ENCODE assay signal across 8 cellular contexts in the genomic region with DNA sequence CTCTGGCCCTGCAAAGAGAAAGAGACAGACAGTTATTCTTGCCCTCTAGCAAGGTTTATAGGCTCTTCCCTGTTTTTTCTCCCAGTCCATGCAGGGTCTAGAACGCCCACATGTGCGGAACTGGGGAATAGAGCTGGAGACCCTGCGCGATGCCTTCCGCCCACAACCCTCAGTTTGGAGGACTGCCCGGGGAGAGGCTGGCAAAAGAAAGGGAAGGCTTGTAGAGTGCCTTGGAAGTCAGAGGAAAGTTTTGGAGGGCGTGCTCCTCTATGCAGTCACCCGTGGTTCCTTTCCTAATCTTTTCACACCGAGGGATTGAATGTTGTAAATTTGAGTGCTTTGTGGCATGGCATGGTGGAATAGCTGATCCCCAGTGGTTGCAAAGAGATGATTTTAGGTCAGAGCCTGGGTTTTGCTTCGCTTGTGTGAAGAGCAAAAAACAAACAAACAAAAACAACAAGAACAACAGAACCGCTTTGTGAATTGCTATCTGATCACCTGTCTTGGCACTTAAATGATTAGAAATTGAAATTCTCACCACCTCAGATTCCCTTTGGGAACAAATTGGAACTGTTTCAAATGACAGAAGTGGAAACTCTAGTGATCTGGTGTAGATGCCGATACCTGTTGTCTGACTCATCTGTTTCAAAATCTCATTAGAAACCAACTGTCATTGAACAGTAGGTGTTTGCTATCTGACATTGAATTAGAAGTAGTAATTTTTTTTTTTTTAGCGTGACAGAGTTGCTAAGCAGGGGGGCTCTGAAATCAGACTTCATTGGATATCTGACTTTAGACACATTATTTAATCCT. TPM values are rescaled to one million over a fixed set of nuclear protein-coding genes. Genes with fewer than 3 reads are reported as not detected.
A peak's percentile ranks its signal among the peaks of the same experiment; 100 is the strongest.
DNase-seq lines count a peak whose midpoint lies in the region; ATAC-seq, FAIRE-seq and TF ChIP-seq lines count a peak whose summit lies in the region.

No MANE protein-coding gene starts in this region.

- TF ChIP-seq CTCF in H1 (IDR thresholded peaks at IDR 0.05; ENCODE audit: control extremely low read depth in 1 of 3, insufficient read depth in 1 of 3, low read depth in 1 of 3, low read length in 3 of 3) (no peak), mucosa of descending colon (IDR thresholded peaks at IDR 0.05) (no peak)

- no peaks in the 10 kb centered on the region for H3K36me3 ChIP-seq in BLaER1 treated with 17β-estradiol and CSF1 and Interleukin-3, amounts not matched to agents 10 nM and 100 nM
- H3K36me3 ChIP-seq in NT2/D1 (ENCODE audit: insufficient read depth, insufficient read length, low read length) = no peaks in the 10 kb centered on the region
- no peaks in the 10 kb centered on the region for H3K36me3 ChIP-seq in H1 (ENCODE audit: control insufficient read depth in 2 of 4, insufficient read depth in 4 of 4, low read length in 3 of 4)
- H3K36me3 ChIP-seq in mucosa of descending colon (ENCODE audit: low read depth) = no peaks in the 10 kb centered on the region

- H3K14ac ChIP-seq in H1 (ENCODE audit: insufficient read length) = no peak overlapping the region

- no peak for TF ChIP-seq RAD21 in H1 (IDR thresholded peaks at IDR 0.05 in 1 of 2, conservative IDR thresholded peaks at IDR 0.05 in 1 of 2; ENCODE audit: low read depth in 2 of 2, low read length in 2 of 2)

- CTCF ChIA-PET in H1 (lab: Charles Lee; ENCODE audit: partially characterized antibody) = interaction anchor here (0.9 to 2.3 kb wide), 5 partner anchors 19 to 420 kb away, joined by 3 to 8 read pairs (median 4); no protein-coding TSS in a partner anchor

- 23% methylated on average over 13 of the region's 13 CpGs; no CpG with 5 or more reads in 1 of the 2 experiments for WGBS in H1 (ENCODE audit: extremely low coverage in 1 of 2, insufficient coverage in 1 of 2, insufficient read length in 1 of 2, insufficient replicate concordance in 2 of 2, low coverage in 1 of 2, low lambda C conversion rate in 2 of 2, missing lambda C conversion rate in 1 of 2), 2 experiments

- H3K18ac ChIP-seq in H1 (ENCODE audit: extremely low read depth, low read length) = no peak overlapping the region

- H2BK12ac ChIP-seq in H1 (ENCODE audit: low read depth, low read length) = no peak overlapping the region

- peak overlapping the region; percentile 67 to 90 (median 78); a peak in 21 of 22 replicates for H3K9ac ChIP-seq in BLaER1 treated with 17β-estradiol and CSF1 and Interleukin-3, amounts not matched to agents 10 nM and 100 nM
- H3K9ac ChIP-seq in NT2/D1 (ENCODE audit: insufficient read length, low read depth) = peak overlapping the region; percentile 79
- H3K9ac ChIP-seq in H1 (replicated peaks in 1 of 4; ENCODE audit: extremely low read depth in 1 of 4, low read depth in 3 of 4, low read length in 3 of 4) = peak overlapping the region in 2 of 4 experiments; percentile 9 to 44; a peak in 3 of 7 replicates

- H3K4ac ChIP-seq in H1 (replicated peaks; ENCODE audit: insufficient read length, low read depth, low read length) = no peak overlapping the region

- H2BK120ac ChIP-seq in H1 (replicated peaks; ENCODE audit: low read depth, low read length) = no peak overlapping the region

- H3K79me1 ChIP-seq in H1 (ENCODE audit: low read depth, low read length) = no peaks in the 10 kb centered on the region; the same call in 1 of the 2 replicates

- H2BK5ac ChIP-seq in H1 (ENCODE audit: low read depth, low read length) = no peak overlapping the region

- peaks cover 13 to 20% (median 15%) of the 10 kb centered on the region in 11 experiments for H3K9me3 ChIP-seq in BLaER1 treated with 17β-estradiol and CSF1 and Interleukin-3, amounts not matched to agents 10 nM and 100 nM (replicated peaks in 1 of 11)
- no peaks in the 10 kb centered on the region for H3K9me3 ChIP-seq in NT2/D1 (ENCODE audit: insufficient read depth, low read length)
- no peaks in the 10 kb centered on the region for H3K9me3 ChIP-seq in H1 (ENCODE audit: insufficient read depth in 2 of 2, low read depth in 1 of 2, low read length in 1 of 2)
- H3K9me3 ChIP-seq in mucosa of descending colon = no peaks in the 10 kb centered on the region

- H3K23me2 ChIP-seq in H1 (ENCODE audit: low read depth, low read length) = peaks cover 12% of the 10 kb centered on the region

- H2BK20ac ChIP-seq in H1 (ENCODE audit: low read length) = no peak overlapping the region

- intact Hi-C loops in mucosa of descending colon (cut with DNase I, micrococcal nuclease) = no loop called here

- no peak for TF ChIP-seq EP300 in H1 (IDR thresholded peaks at IDR 0.05; ENCODE audit: borderline replicate concordance in 1 of 2, low read depth in 2 of 2, low read length in 2 of 2)

- peak; percentile 7 for ATAC-seq in GM21529 (IDR thresholded peaks at IDR 0.05; ENCODE audit: unreplicated experiment)
- peak; percentile 2 for ATAC-seq in mucosa of descending colon
- ATAC-seq in GM19463 (IDR thresholded peaks at IDR 0.05; ENCODE audit: unreplicated experiment) = no peak

- no peak for TF ChIP-seq POLR2A in H1 (IDR thresholded peaks at IDR 0.05; ENCODE audit: control extremely low read depth in 1 of 2, low read depth in 2 of 2, low read length in 2 of 2)

- peak overlapping the region in 6 of 11 experiments; percentile 54 to 86 (median 76); a peak in 11 of 22 replicates for H3K27ac ChIP-seq in BLaER1 treated with 17β-estradiol and CSF1 and Interleukin-3, amounts not matched to agents 10 nM and 100 nM
- no peak overlapping the region for H3K27ac ChIP-seq in H1 (ENCODE audit: low read depth, low read length)

- peaks cover 3 to 51% (median 10%) of the 10 kb centered on the region in 10 experiments; a peak in 15 of 20 replicates for H3K4me1 ChIP-seq in BLaER1 treated with 17β-estradiol and CSF1 and Interleukin-3, amounts not matched to agents 10 nM and 100 nM
- H3K4me1 ChIP-seq in NT2/D1 (ENCODE audit: insufficient read depth, insufficient read length) (no peaks in the 10 kb centered on the region), H1 (replicated peaks in 1 of 4; ENCODE audit: control insufficient read depth in 3 of 4, insufficient read depth in 4 of 4, low read length in 3 of 4) (peaks cover 0 to 3% (median 3%) of the 10 kb centered on the region in 4 experiments; a peak in 3 of 7 replicates), mucosa of descending colon (ENCODE audit: low read depth) (peaks cover 11% of the 10 kb centered on the region)

- DNase-seq in NT2/D1 (ENCODE audit: low read depth, low spot score) (no peak), H1 (ENCODE audit: low read depth in 1 of 2, low spot score in 2 of 2) (no peak), mucosa of descending colon (peak in 2 of 3 donors; percentile 27 to 53), dedifferentiated amniotic fluid mesenchymal stem cell (ENCODE audit: extremely low spot score) (no peak), retina (no peak)

- H4K91ac ChIP-seq in H1 (replicated peaks; ENCODE audit: insufficient read length, low read length) = no peak overlapping the region

- no peaks in the 10 kb centered on the region for H4K20me1 ChIP-seq in BLaER1 treated with 17β-estradiol and CSF1 and Interleukin-3, amounts not matched to agents 10 nM and 100 nM
- no peaks in the 10 kb centered on the region for H4K20me1 ChIP-seq in H1 (replicated peaks in 1 of 2; ENCODE audit: control insufficient read depth in 1 of 2, insufficient read depth in 2 of 2, low read length in 2 of 2)

- H2BK15ac ChIP-seq in H1 (ENCODE audit: low read length) = no peak overlapping the region

- H4K8ac ChIP-seq in H1 (ENCODE audit: extremely low read depth, insufficient read depth, low read length) = no peak overlapping the region

- H3K79me2 ChIP-seq in H1 (ENCODE audit: control insufficient read depth in 1 of 2, insufficient read depth in 2 of 2, low read length in 2 of 2) = peaks cover 0 to 12% of the 10 kb centered on the region in 2 experiments; a peak in 1 of 4 replicates

- peak overlapping the region; percentile 61 to 88 (median 78) for H3K4me2 ChIP-seq in BLaER1 treated with 17β-estradiol and CSF1 and Interleukin-3, amounts not matched to agents 10 nM and 100 nM
- peak overlapping the region; percentile 93 to 97 for H3K4me2 ChIP-seq in H1 (ENCODE audit: insufficient read depth in 1 of 2, low read depth in 2 of 2, low read length in 2 of 2)

- H4K5ac ChIP-seq in H1 (ENCODE audit: insufficient read length, low read depth, low read length) = no peak overlapping the region

- peak overlapping the region; percentile 61 to 76 (median 70) for H3K4me3 ChIP-seq in BLaER1 treated with 17β-estradiol and CSF1 and Interleukin-3, amounts not matched to agents 10 nM and 100 nM
- peak overlapping the region; percentile 80 for H3K4me3 ChIP-seq in NT2/D1 (ENCODE audit: insufficient read length, low read depth)
- peak overlapping the region; percentile 44 to 84 (median 72) for H3K4me3 ChIP-seq in H1 (ENCODE audit: extremely low read depth in 1 of 4, insufficient read depth in 2 of 4, low read depth in 3 of 4, low read length in 4 of 4)
- peak overlapping the region; percentile 50 for H3K4me3 ChIP-seq in mucosa of descending colon

- POLR2A ChIA-PET in H1 (lab: Charles Lee; ENCODE audit: partially characterized antibody) = interaction anchor here (0.6 to 1.4 kb wide), 5 partner anchors 9 to 190 kb away, joined by 3 to 4 read pairs (median 3); no protein-coding TSS in a partner anchor

- no peak for FAIRE-seq in H1 (lab: Jason Lieb, UNC)

- H3K27me3 ChIP-seq in BLaER1 treated with 17β-estradiol and CSF1 and Interleukin-3, amounts not matched to agents 10 nM and 100 nM = no peaks in the 10 kb centered on the region
- peaks cover 24% of the 10 kb centered on the region for H3K27me3 ChIP-seq in NT2/D1 (ENCODE audit: insufficient read depth, insufficient read length)
- H3K27me3 ChIP-seq in H1 (replicated peaks in 1 of 4; ENCODE audit: control insufficient read depth in 3 of 4, extremely low read depth in 1 of 4, insufficient read depth in 3 of 4, low read length in 3 of 4) = peaks cover 0 to 10% (median 6%) of the 10 kb centered on the region in 4 experiments; a peak in 4 of 7 replicates

- peak overlapping the region; percentile 25; the same call in 1 of the 2 replicates for H2AFZ ChIP-seq in H1 (ENCODE audit: low read length)

- no peak overlapping the region for H3K56ac ChIP-seq in H1 (replicated peaks; ENCODE audit: insufficient read length, low read depth, low read length)

- H2AK5ac ChIP-seq in H1 (ENCODE audit: low read depth, low read length) = no peak overlapping the region

- H3K23ac ChIP-seq in H1 (ENCODE audit: insufficient read length) = no peak overlapping the region

TF ChIP-seq in H1, 55 proteins besides CTCF, POLR2A, EP300 and RAD21 (continues in another document):
- 0 out of 2 replicates have a peak, but pooled peaks have one; percentile 7 for TF ChIP-seq RBBP5 (IDR thresholded peaks at IDR 0.05; ENCODE audit: borderline replicate concordance, low read depth, low read length)

RNA-seq across cellular contexts. Expression of a gene that starts 1.0 kb away (rescaled TPM):
- 19.1 and 19.3 TPM in 2 replicates for total RNA-seq in H1 (2021; fragmentation: NEBNext Ultra II Directional; extraction: Animal tissue kit (Norgen Biotek cat#: 25700))
- 1.6 and 2.1 TPM in 2 replicates for polyA plus RNA-seq in H1 (2011; rRNA removed)
- polyA plus RNA-seq in H1 (2011; cell fraction: cytosol; rRNA removed) = 3.1 TPM
- 3.4 TPM for polyA plus RNA-seq in H1 (2011; cell fraction: nucleus; rRNA removed)
- polyA plus RNA-seq in H1 (2012, experiment 1 of 2) = 3.6 to 8.3 TPM (median 4.9 TPM) in 4 replicates
- polyA plus RNA-seq in H1 (2012, experiment 2 of 2) = 0.41 TPM
- 15.5 TPM for polyA plus RNA-seq in H1 (2013, experiment 1 of 2)
- polyA plus RNA-seq in H1 (2013, experiment 2 of 2) = 17.4 TPM
- 4.6 and 11.2 TPM in 2 replicates for polyA minus RNA-seq in H1 (2011; rRNA and poly(A)+ RNA removed)
- polyA minus RNA-seq in H1 (2011; cell fraction: cytosol; rRNA and poly(A)+ RNA removed) = 5.5 TPM
- polyA minus RNA-seq in H1 (2011; cell fraction: nucleus; rRNA and poly(A)+ RNA removed) = 39.2 TPM
- 10 to 100 TPM; 14.0 to 24.0 (median 22.9) TPM for total RNA-seq in mucosa of descending colon

Comparison
In these comparisons a context has a peak if more than half of its experiments do, and no peak if none do; other contexts are left out.
1. DNase-seq: peak in mucosa of descending colon (2 of 3); none in NT2/D1 (single experiment), H1 (0 of 2), dedifferentiated amniotic fluid mesenchymal stem cell (single experiment) and retina (single experiment).
2. Peak in every context shown above with its lines, with median percentiles within 50 percentile points of each other: H3K4me3 ChIP-seq.